ENCODE assay signal across 13 cellular contexts in genomic region chr20:5061209-5061608, GRCh38. TPM values are rescaled to one million over a fixed set of nuclear protein-coding genes. Genes with fewer than 3 reads are reported as not detected.
DNase-seq lines count a peak whose midpoint lies in the region; ATAC-seq and TF ChIP-seq lines count a peak whose summit lies in the region.
"Had no signal": no experiment of that assay in that cellular context is flagged by ENCODE, and none has a peak within 500 bp of the region (broad histone marks: within the 10 kb centered on the region; RNA-seq: fewer than 3 reads in every experiment).

No MANE protein-coding gene starts in this region.

- H3K9me3 ChIP-seq in adrenal gland (replicated peaks in 1 of 3) = no peaks in the 10 kb centered on the region

- WGBS in adrenal gland, 4 donors = 46 to 91% (median 63%) methylated on average over 1 of the region's 1 CpG

- intact Hi-C loops in adrenal gland (cut with DNase I) = no loop called here
- intact Hi-C loops in posterior vena cava (cut with DNase I) = no loop called here

- H3K27me3 ChIP-seq in adrenal gland = no peaks in the 10 kb centered on the region

- peak; percentile 53 for DNase-seq in ACHN
- peak; percentile 88 for DNase-seq in HT-29 (ENCODE audit: low spot score)
- peak; percentile 56 to 69 for DNase-seq in SW 1271 (lab: John Stamatoyannopoulos, UW)
- peak; percentile 57 for DNase-seq in iPS DF 19.7 (ENCODE audit: low read depth, low spot score)
- DNase-seq in stimulated activated CD8-positive, alpha-beta memory T cell treated with anti-CD3 and anti-CD28 coated beads, Interleukin-4, amount 100 ng/mL, for 48 hours = no peak
- no peak for DNase-seq in adrenal gland
- no peak for DNase-seq in posterior vena cava (ENCODE audit: low spot score)
- DNase-seq: activated CD8-positive, alpha-beta T cell treated with anti-CD3 and anti-CD28 coated beads for 36 hours; activated effector memory CD4-positive, alpha-beta T cell treated with Interleukin-2 at 50 U/mL for 16 hours; NCI-H1417; occipital lobe; Right ventricle myocardium superior had no signal

- ATAC-seq in HG03045 (IDR thresholded peaks at IDR 0.05; ENCODE audit: unreplicated experiment) = no peak
- ATAC-seq: activated CD8-positive, alpha-beta T cell treated with anti-CD3 and anti-CD28 coated beads for 36 hours had no signal

- in situ Hi-C loops in ACHN (cut with HindIII; ENCODE audit: low pct_ligation_motif_present, low pct_unique_long_range_greater_than_20kb, low sequenced_read_pairs) = no loop called here

- TF ChIP-seq POLR2A in adrenal gland (IDR thresholded peaks at IDR 0.05) = no peak

- H3K36me3 ChIP-seq in adrenal gland (replicated peaks in 1 of 2) = no peaks in the 10 kb centered on the region

- TF ChIP-seq CTCF in adrenal gland (IDR thresholded peaks at IDR 0.05) = no peak

- H3K4me3 ChIP-seq in adrenal gland = no peak overlapping the region

- H3K27ac ChIP-seq in adrenal gland = no peak overlapping the region

- peaks cover 8 to 10% of the 10 kb centered on the region in 2 donors for H3K4me1 ChIP-seq in adrenal gland (replicated peaks in 1 of 2)

RNA-seq across cellular contexts. Expression of gene TMEM230, which starts 51.7 kb away (rescaled TPM):
- 90.2 and 93.2 TPM in 2 replicates for total RNA-seq in HT-29 (2014; rRNA removed; shearing (Covaris generic))
- total RNA-seq in adrenal gland (100 to 1,000 TPM in 7 of 8 donors, 10 to 100 TPM in 1; 95.6 to 214 (median 135) TPM), posterior vena cava (100 to 1,000 TPM; 104 to 116 TPM)
- polyA plus RNA-seq in adrenal gland = 100 to 1,000 TPM; 206 to 276 (median 240) TPM

RNA-seq across cellular contexts. Expression of gene PCNA, which starts 58.5 kb away (rescaled TPM):
- total RNA-seq in HT-29 (2014; rRNA removed; shearing (Covaris generic)) = 264 and 270 TPM in 2 replicates
- total RNA-seq in adrenal gland (10 to 100 TPM; 40.8 to 97.3 (median 48.6) TPM), posterior vena cava (10 to 100 TPM; 24.5 to 30.3 TPM)
- polyA plus RNA-seq in adrenal gland = 10 to 100 TPM; 23.5 to 63.8 (median 31.5) TPM

RNA-seq across cellular contexts. Expression of gene SLC23A2, which starts 59.9 kb away (rescaled TPM):
- 2.6 and 4.3 TPM in 2 replicates for total RNA-seq in HT-29 (2014; rRNA removed; shearing (Covaris generic))
- total RNA-seq in adrenal gland = 100 to 1,000 TPM in 7 of 8 donors, 10 to 100 TPM in 1; 98.1 to 294 (median 145) TPM
- 100 to 1,000 TPM in 2 of 3 donors, 10 to 100 TPM in 1; 51.0 to 224 (median 104) TPM for polyA plus RNA-seq in adrenal gland
- total RNA-seq in posterior vena cava = 10 to 100 TPM; 21.4 to 23.2 TPM

Comparison
In these comparisons a context has a peak if more than half of its experiments do, and no peak if none do; other contexts are left out.
1. DNase-seq: peak in ACHN (single experiment), HT-29 (single experiment), SW 1271 (2 of 2) and iPS DF 19.7 (single experiment); none in stimulated activated CD8-positive, alpha-beta memory T cell treated with anti-CD3 and anti-CD28 coated beads, Interleukin-4, amount 100 ng/mL, for 48 hours (single experiment), adrenal gland (0 of 7) and posterior vena cava (single experiment).
2. RNA of gene SLC23A2, which starts 59.9 kb away (total RNA-seq): 98.1 to 294 TPM in adrenal gland; 21.4 to 23.2 TPM in posterior vena cava and 2.6 to 4.3 TPM in HT-29; every median in the first group is over 4 times any median in the second.